13 cellular contexts compared by ENCODE assay signal in the genomic region with DNA sequence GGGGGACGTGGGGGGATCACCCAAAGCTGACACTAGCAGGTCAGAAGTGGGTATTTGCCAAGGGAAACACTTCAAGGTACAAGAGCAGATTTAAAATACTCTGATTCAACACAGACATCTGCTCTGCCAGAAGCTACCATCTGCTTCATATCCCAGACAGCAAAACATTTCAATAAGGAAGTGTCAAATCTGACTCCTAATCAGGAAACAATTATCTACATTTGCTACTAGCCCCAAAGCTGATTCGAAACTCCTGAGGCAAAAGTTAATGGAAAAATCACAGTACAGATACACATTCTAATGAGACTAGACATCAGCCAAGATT. TPM values are rescaled to one million over a fixed set of nuclear protein-coding genes. Genes with fewer than 3 reads are reported as not detected.
DNase-seq lines count a peak whose midpoint lies in the region; ATAC-seq, FAIRE-seq and TF ChIP-seq lines count a peak whose summit lies in the region.
"Had no signal": no experiment of that assay in that cellular context is flagged by ENCODE, and none has a peak within 500 bp of the region (broad histone marks: within the 10 kb centered on the region; RNA-seq: fewer than 3 reads in every experiment).

No MANE protein-coding gene starts in this region.

- ATAC-seq in foreskin keratinocyte (no peak), HG02678 (IDR thresholded peaks at IDR 0.05; ENCODE audit: unreplicated experiment) (no peak)
- ATAC-seq: activated T-cell treated with anti-CD3 and anti-CD28 coated beads, Interleukin-2, amount 50 U/mL, for 72 hours had no signal

- intact Hi-C loops in A673 (cut with micrococcal nuclease; ENCODE audit: unreplicated experiment): no loop called here

- BruUV-seq in A673 (replicated peaks; lab: Mats Ljungman, UMichigan): no TSS peak

- peaks cover 7% of the 10 kb centered on the region for H3K27me3 ChIP-seq in A673 (replicated peaks; ENCODE audit: insufficient read depth, low read depth, low read length, poor library complexity)
- H3K27me3 ChIP-seq in foreskin keratinocyte: no peaks in the 10 kb centered on the region
- H3K27me3 ChIP-seq: vagina had no signal

- TF ChIP-seq CTCF in A673 (conservative IDR thresholded peaks at IDR 0.05; ENCODE audit: low read depth, low read length) (no peak), foreskin keratinocyte (conservative IDR thresholded peaks at IDR 0.05) (no peak)

- no peaks in the 10 kb centered on the region for H3K9me3 ChIP-seq in A673 (ENCODE audit: low read depth, low read length, poor library complexity, severe bottlenecking)
- H3K9me3 ChIP-seq: vagina had no signal

- no peak overlapping the region for H3K4me3 ChIP-seq in A673 (ENCODE audit: low read depth, low read length, poor library complexity, severe bottlenecking)
- H3K4me3 ChIP-seq: vagina had no signal

- DNase-seq in A673 (ENCODE audit: low spot score): peak; percentile 86
- peak; percentile 23 for DNase-seq in GM03348 (ENCODE audit: low spot score)
- DNase-seq in NCI-H82 treated with DMSO at 0.1 percent for 48 hours (lab: John Stamatoyannopoulos, UW; ENCODE audit: unreplicated experiment): peak; percentile 22
- DNase-seq in foreskin keratinocyte: no peak
- no peak for DNase-seq in LoVo (ENCODE audit: low spot score)
- no peak for DNase-seq in HEK293T (ENCODE audit: extremely low spot score)
- DNase-seq in GM12892 (ENCODE audit: insufficient read length): no peak
- DNase-seq: activated CD4-positive, alpha-beta T cell treated with anti-CD3 and anti-CD28 coated beads for 48 hours; activated T-cell treated with anti-CD3 and anti-CD28 coated beads, Interleukin-2, amount 50 U/mL, for 72 hours; EL; IMR-90 had no signal

- POLR2A ChIA-PET in A673 (lab: Charles Lee; ENCODE audit: low non-redundant PET) (interaction anchor here (0.5 kb wide), 1 partner anchor 10 kb away, joined by 10 read pairs; no protein-coding TSS in a partner anchor), HEK293T (lab: Yijun Ruan, JAX) (interaction anchor here (0.5 kb wide), 1 partner anchor 11 kb away, joined by 3 read pairs; no protein-coding TSS in a partner anchor)

- H3K27ac ChIP-seq in A673 (ENCODE audit: low read depth, low read length, poor library complexity, severe bottlenecking) (peak overlapping the region; percentile 38), foreskin keratinocyte (peak overlapping the region; percentile 57)
- H3K27ac ChIP-seq: vagina had no signal

- TF ChIP-seq POLR2A in GM12892 (IDR thresholded peaks at IDR 0.05; ENCODE audit: low read depth, low read length): no peak

- H3K4me1 ChIP-seq in A673 (ENCODE audit: insufficient read depth, low read length, poor library complexity, severe bottlenecking): peaks cover 48% of the 10 kb centered on the region
- H3K4me1 ChIP-seq in foreskin keratinocyte: peaks cover 53% of the 10 kb centered on the region

- H3K36me3 ChIP-seq in A673 (ENCODE audit: insufficient read depth, low read length, poor library complexity, severe bottlenecking): no peaks in the 10 kb centered on the region
- H3K36me3 ChIP-seq: vagina had no signal

- no peak for FAIRE-seq in GM12892 (lab: Jason Lieb, UNC)

- CTCF ChIA-PET in A673 (lab: Charles Lee) (interaction anchor here (0.6 kb wide), 2 partner anchors 43 to 142 kb away, joined by 4 to 7 read pairs; no protein-coding TSS in a partner anchor), HEK293T (lab: Yijun Ruan, JAX) (interaction anchor here (1.9 kb wide), 1 partner anchor 33 kb away, joined by 6 read pairs; no protein-coding TSS in a partner anchor)

TF ChIP-seq in HEK293T, 16 proteins besides CTCF, POLR2A, EP300 and RAD21:
- no peak for TF ChIP-seq FOXA1 (IDR thresholded peaks at IDR 0.05)
- TF ChIP-seq CTBP1 (IDR thresholded peaks at IDR 0.05; ENCODE audit: borderline replicate concordance): no peak
- no peak for TF ChIP-seq ARNT (IDR thresholded peaks at IDR 0.05)
- no peak for TF ChIP-seq ELF4 (IDR thresholded peaks at IDR 0.05)
- no peak for TF ChIP-seq SP1 (IDR thresholded peaks at IDR 0.05)
- no peak for TF ChIP-seq L3MBTL2 (conservative IDR thresholded peaks at IDR 0.05)
- no peak for TF ChIP-seq BHLHE40 (IDR thresholded peaks at IDR 0.05; ENCODE audit: borderline replicate concordance)
- TF ChIP-seq LEF1 (IDR thresholded peaks at IDR 0.05; ENCODE audit: borderline replicate concordance): no peak
- no peak for TF ChIP-seq SUZ12 (IDR thresholded peaks at IDR 0.05)

RNA-seq across cellular contexts. Expression of gene PARD3, which starts 48.9 kb away (rescaled TPM):
- total RNA-seq in A673 (2021): 28.0 and 32.3 TPM in 2 replicates
- total RNA-seq in foreskin keratinocyte: 65.4 and 69.5 TPM in 2 replicates
- polyA plus RNA-seq in foreskin keratinocyte: 25.6 and 29.2 TPM in 2 replicates
- polyA plus RNA-seq in GM12892 (2012; ENCODE audit: missing spikeins): 2.7 TPM

Comparison
In these comparisons a context has a peak if more than half of its experiments do, and no peak if none do; other contexts are left out.
1. DNase-seq: peak in A673 (single experiment), GM03348 (single experiment) and NCI-H82 treated with DMSO at 0.1 percent for 48 hours (single experiment); none in foreskin keratinocyte (0 of 2), LoVo (single experiment), HEK293T (single experiment) and GM12892 (single experiment).